24 cellular contexts compared by ENCODE assay signal in genomic region chr4:56628592-56628991, GRCh38. TPM values are rescaled to one million over a fixed set of nuclear protein-coding genes. Genes with fewer than 3 reads are reported as not detected.
DNase-seq lines count a peak whose midpoint lies in the region; ATAC-seq, FAIRE-seq and TF ChIP-seq lines count a peak whose summit lies in the region.
"Had no signal": no experiment of that assay in that cellular context is flagged by ENCODE, and none has a peak within 500 bp of the region (broad histone marks: within the 10 kb centered on the region; RNA-seq: fewer than 3 reads in every experiment).

No MANE protein-coding gene starts in this region.

- TF ChIP-seq RAD21 in HepG2 (CRISPR knock-in tag; IDR thresholded peaks at IDR 0.05) (no peak), K562 (CRISPR knock-in tag; conservative IDR thresholded peaks at IDR 0.05 in 1 of 2, IDR thresholded peaks at IDR 0.05 in 1 of 2) (no peak)

- H3K36me3 ChIP-seq in HepG2 (replicated peaks in 1 of 2; ENCODE audit: control insufficient read depth in 1 of 2, insufficient read depth in 2 of 2, low read length in 2 of 2) (no peaks in the 10 kb centered on the region), right lobe of liver (no peaks in the 10 kb centered on the region), K562 (ENCODE audit: control insufficient read depth, insufficient read depth, low read length) (no peaks in the 10 kb centered on the region), rectal smooth muscle tissue (ENCODE audit: control insufficient read depth, insufficient read depth, low read length) (no peaks in the 10 kb centered on the region)
- H3K36me3 ChIP-seq: BLaER1 had no signal

- H3K27ac ChIP-seq in HepG2 (ENCODE audit: extremely low read length, insufficient read depth, low read length) (no peak overlapping the region), right lobe of liver (no peak overlapping the region), K562 (ENCODE audit: extremely low read depth, low read depth, low read length) (no peak overlapping the region), rectal smooth muscle tissue (ENCODE audit: low read depth, low read length) (peak overlapping the region; percentile 84)
- H3K27ac ChIP-seq: 22Rv1, BLaER1, HL-60 had no signal

- no peak overlapping the region for H2AFZ ChIP-seq in HepG2 (ENCODE audit: low read length)
- H2AFZ ChIP-seq in K562 (ENCODE audit: low read depth, low read length), result no peak overlapping the region

- POLR2A ChIA-PET in HepG2 (lab: Yijun Ruan, JAX) (no interaction called here), K562 (lab: Yijun Ruan, JAX) (no interaction called here)

- DNase-seq in HepG2 (ENCODE audit: low spot score), result no peak
- DNase-seq in right lobe of liver, result no peak
- DNase-seq in K562 (ENCODE audit: extremely low read depth in 1 of 4, low spot score in 3 of 4), result no peak
- no peak for DNase-seq in type B pancreatic cell (ENCODE audit: extremely low spot score, unreplicated experiment)
- no peak for DNase-seq in ecto neural progenitor cell (ENCODE audit: low spot score)
- no peak for DNase-seq in HFFc6
- no peak for DNase-seq in UCSD-AML1 (lab: John Stamatoyannopoulos, UW; ENCODE audit: unreplicated experiment)
- DNase-seq: CD4-positive, alpha-beta memory T cell; DMS153; DMS79; GDM1; GOT3; H9 had no signal

- H3K9ac ChIP-seq in HepG2 (ENCODE audit: insufficient read depth, low read depth, low read length), result no peak overlapping the region
- no peak overlapping the region for H3K9ac ChIP-seq in K562 (ENCODE audit: insufficient read depth in 1 of 2, low read depth in 2 of 2, low read length in 2 of 2)
- no peak overlapping the region for H3K9ac ChIP-seq in rectal smooth muscle tissue (ENCODE audit: low read length)
- H3K9ac ChIP-seq: BLaER1 had no signal

- H3K4me1 Mint-ChIP-seq in type B pancreatic cell (ENCODE audit: unreplicated experiment), result no peaks in the 10 kb centered on the region
- H3K4me1 Mint-ChIP-seq in HFFc6 (ENCODE audit: low read depth), result peaks cover 8% of the 10 kb centered on the region
- H3K4me1 Mint-ChIP-seq: IgD-negative memory B cell had no signal

- H3K9me3 Mint-ChIP-seq in type B pancreatic cell (peaks cover 14% of the 10 kb centered on the region), HFFc6 (peaks cover 22% of the 10 kb centered on the region)

- H3K4me1 ChIP-seq in HepG2 (ENCODE audit: insufficient read depth, low read length) (no peaks in the 10 kb centered on the region), right lobe of liver (no peaks in the 10 kb centered on the region), K562 (replicated peaks in 1 of 2; ENCODE audit: control insufficient read depth in 2 of 2, insufficient read depth in 2 of 2, low read length in 2 of 2) (no peaks in the 10 kb centered on the region), rectal smooth muscle tissue (ENCODE audit: control insufficient read depth, insufficient read depth, low read length) (peaks cover 19% of the 10 kb centered on the region)
- H3K4me1 ChIP-seq: BLaER1 had no signal

- TF ChIP-seq POLR2A in HepG2 (IDR thresholded peaks at IDR 0.05; ENCODE audit: insufficient read depth in 1 of 2, low read depth in 2 of 2, low read length in 2 of 2) (no peak), right lobe of liver (IDR thresholded peaks at IDR 0.05) (no peak), K562 (conservative IDR thresholded peaks at IDR 0.05) (no peak)

- CTCF ChIA-PET in HepG2 (lab: Yijun Ruan, JAX; ENCODE audit: low intra/inter-chr PET ratio, low total read pairs) (no interaction called here), K562 (lab: Yijun Ruan, JAX; ENCODE audit: low intra/inter-chr PET ratio) (no interaction called here)

- H3K36me3 Mint-ChIP-seq in type B pancreatic cell, result no peaks in the 10 kb centered on the region
- H3K36me3 Mint-ChIP-seq in HFFc6 (ENCODE audit: low read depth), result peaks cover 13% of the 10 kb centered on the region
- H3K36me3 Mint-ChIP-seq: CD14-positive monocyte had no signal

- intact Hi-C loops in HepG2 (cut with micrococcal nuclease; ENCODE audit: unreplicated experiment) (no loop called here), right lobe of liver (cut with DNase I) (no loop called here), K562 (cut with micrococcal nuclease) (no loop called here)

- no peak overlapping the region for H3K4me2 ChIP-seq in HepG2 (ENCODE audit: low read depth, low read length)
- H3K4me2 ChIP-seq in K562 (ENCODE audit: insufficient read depth, low read length), result no peak overlapping the region
- H3K4me2 ChIP-seq: BLaER1 had no signal

- H3K9me3 ChIP-seq in HepG2 (ENCODE audit: low read length) (peaks cover 16% of the 10 kb centered on the region; the same call in 1 of the 2 replicates), right lobe of liver (no peaks in the 10 kb centered on the region), K562 (replicated peaks; ENCODE audit: control insufficient read depth, insufficient read depth, low read depth, low read length) (no peaks in the 10 kb centered on the region)

- whole genome bisulfite sequencing in HepG2 (ENCODE audit: low lambda C conversion rate), result 13% methylated on average over 1 of the region's 1 CpG
- WGBS in right lobe of liver (ENCODE audit: insufficient coverage, low coverage, low lambda C conversion rate, missing lambda C conversion rate), result 38% methylated on average over 1 of the region's 1 CpG
- WGBS in K562 (ENCODE audit: insufficient coverage, low coverage, missing lambda C conversion rate), result 0% methylated on average over 1 of the region's 1 CpG

- peak overlapping the region; percentile 77 for H3K27ac Mint-ChIP-seq in type B pancreatic cell
- no peak overlapping the region for H3K27ac Mint-ChIP-seq in HFFc6
- H3K27ac Mint-ChIP-seq: CD14-positive monocyte; CD4-positive, alpha-beta memory T cell; H9; IgD-negative memory B cell had no signal

- H3K4me3 ChIP-seq in HepG2 (replicated peaks in 1 of 3; ENCODE audit: insufficient read depth in 1 of 3, low read depth in 2 of 3, low read length in 3 of 3) (no peak overlapping the region), right lobe of liver (no peak overlapping the region), K562 (no peak overlapping the region), rectal smooth muscle tissue (ENCODE audit: low read length) (no peak overlapping the region)
- H3K4me3 ChIP-seq: BLaER1 had no signal

- TF ChIP-seq EP300 in HepG2 (IDR thresholded peaks at IDR 0.05; ENCODE audit: low read depth in 2 of 2, low read length in 2 of 2), result no peak
- TF ChIP-seq EP300 in HepG2 (CRISPR knock-in tag; IDR thresholded peaks at IDR 0.05; ENCODE audit: borderline replicate concordance), result no peak
- TF ChIP-seq EP300 in K562 (IDR thresholded peaks at IDR 0.05; ENCODE audit: low read length), result no peak

- H3K27me3 Mint-ChIP-seq in type B pancreatic cell (no peaks in the 10 kb centered on the region), HFFc6 (ENCODE audit: insufficient read depth) (peaks cover 17% of the 10 kb centered on the region)

- H4K20me1 ChIP-seq in HepG2 (ENCODE audit: insufficient read depth, low read length), result no peaks in the 10 kb centered on the region
- H4K20me1 ChIP-seq in K562 (replicated peaks; ENCODE audit: control insufficient read depth, insufficient read depth, low read length), result no peaks in the 10 kb centered on the region
- H4K20me1 ChIP-seq: BLaER1 had no signal

- H3K27me3 ChIP-seq in HepG2 (ENCODE audit: control insufficient read depth in 1 of 2, insufficient read depth in 2 of 2, low read length in 2 of 2), result no peaks in the 10 kb centered on the region
- no peaks in the 10 kb centered on the region for H3K27me3 ChIP-seq in right lobe of liver
- no peaks in the 10 kb centered on the region for H3K27me3 ChIP-seq in K562 (ENCODE audit: control insufficient read depth in 2 of 2, insufficient read depth in 2 of 2, low read length in 2 of 2)
- no peaks in the 10 kb centered on the region for H3K27me3 ChIP-seq in rectal smooth muscle tissue (ENCODE audit: control insufficient read depth, insufficient read depth, low read length)
- H3K27me3 ChIP-seq: BLaER1 had no signal

- H3K79me2 ChIP-seq in HepG2 (ENCODE audit: insufficient read depth, low read length), result no peaks in the 10 kb centered on the region
- H3K79me2 ChIP-seq in K562 (ENCODE audit: control insufficient read depth, insufficient read depth, low read length), result no peaks in the 10 kb centered on the region

- H3K9me1 ChIP-seq in K562 (ENCODE audit: control insufficient read depth, insufficient read depth, low read length), result no peaks in the 10 kb centered on the region

- TF ChIP-seq CTCF in HepG2 (CRISPR knock-in tag; IDR thresholded peaks at IDR 0.05) (no peak), right lobe of liver (IDR thresholded peaks at IDR 0.05) (no peak), K562 (IDR thresholded peaks at IDR 0.05 in 2 of 3, conservative IDR thresholded peaks at IDR 0.05 in 1 of 3; ENCODE audit: insufficient read depth in 2 of 3, low read depth in 1 of 3, low read length in 3 of 3) (no peak), type B pancreatic cell (conservative IDR thresholded peaks at IDR 0.05) (no peak), HFFc6 (IDR thresholded peaks at IDR 0.05) (no peak)

- BruUV-seq in HepG2 (replicated peaks; lab: Mats Ljungman, UMichigan), result no TSS peak
- no TSS peak for BruUV-seq in K562 (replicated peaks; lab: Mats Ljungman, UMichigan)

- ATAC-seq in HepG2 (no peak), right lobe of liver (no peak), K562 (no peak)

- FAIRE-seq in HepG2 (lab: Jason Lieb, UNC) (no peak), K562 (lab: Jason Lieb, UNC) (no peak)
- FAIRE-seq: GM12892, GM18507 had no signal

- in situ Hi-C loops in HepG2 (cut with HindIII; ENCODE audit: extremely low pct_ligation_motif_present, low pct_unique_long_range_greater_than_20kb) (no loop called here), K562 (cut with MboI) (no loop called here)

- H3K4me3 Mint-ChIP-seq in type B pancreatic cell (no peak overlapping the region), HFFc6 (no peak overlapping the region)
- H3K4me3 Mint-ChIP-seq: CD14-positive monocyte; CD4-positive, alpha-beta memory T cell; H9; IgD-negative memory B cell had no signal

RNA-seq across cellular contexts. Expression of gene HOPX, which starts 52.5 kb away (rescaled TPM):
- total RNA-seq in HepG2 (2016; rRNA removed; fragmentation: Illumina TruSeq; extraction: Trizol), result not detected in 2 replicates
- not detected in 2 replicates for total RNA-seq in HepG2 (2016; cell fraction: cytosol; rRNA removed; fragmentation: Illumina TruSeq; extraction: Trizol; ENCODE audit: low read depth)
- total RNA-seq in HepG2 (2016; cell fraction: insoluble cytoplasmic fraction; rRNA removed; fragmentation: Illumina TruSeq; extraction: Trizol), result not detected in 2 replicates
- not detected in 2 replicates for total RNA-seq in HepG2 (2016; cell fraction: membrane; rRNA removed; fragmentation: Illumina TruSeq; extraction: Trizol)
- not detected in 2 replicates for total RNA-seq in HepG2 (2016; cell fraction: nucleus; rRNA removed; fragmentation: Illumina TruSeq; extraction: Trizol)
- not detected in 2 replicates for polyA plus RNA-seq in HepG2 (2011; rRNA removed)
- polyA plus RNA-seq in HepG2 (2011; cell fraction: cytosol; rRNA removed), result not detected in 2 replicates
- not detected in 2 replicates for polyA plus RNA-seq in HepG2 (2011; cell fraction: nucleus; rRNA removed)
- polyA plus RNA-seq in HepG2 (2012), result not detected in 2 replicates
- polyA plus RNA-seq in HepG2 (2016; cell fraction: cytosol; fragmentation: Illumina TruSeq; extraction: Trizol; ENCODE audit: low read depth), result not detected in 2 replicates
- not detected in 2 replicates for polyA plus RNA-seq in HepG2 (2016; cell fraction: insoluble cytoplasmic fraction; fragmentation: Illumina TruSeq; extraction: Trizol; ENCODE audit: low read depth)
- polyA plus RNA-seq in HepG2 (2016; cell fraction: membrane; fragmentation: Illumina TruSeq; extraction: Trizol; ENCODE audit: low read depth), result not detected in 2 replicates
- not detected in 2 replicates for polyA plus RNA-seq in HepG2 (2016; cell fraction: nucleus; fragmentation: Illumina TruSeq; extraction: Trizol; ENCODE audit: insufficient read depth, low read depth)
- polyA minus RNA-seq in HepG2 (2011; rRNA and poly(A)+ RNA removed; ENCODE audit: low replicate concordance), result not detected in 2 replicates
- polyA minus RNA-seq in HepG2 (2011; cell fraction: cytosol; rRNA and poly(A)+ RNA removed), result not detected in 2 replicates
- not detected in 2 replicates for polyA minus RNA-seq in HepG2 (2011; cell fraction: nucleus; rRNA and poly(A)+ RNA removed)
- under 1 TPM in 3 of 6 experiments, not detected in 3; 0.27 to 0.80 (median 0.42) TPM for total RNA-seq in right lobe of liver
- total RNA-seq in K562 (2011; cell fraction: chromatin; rRNA removed; ENCODE audit: low replicate concordance), result not detected in 2 replicates
- total RNA-seq in K562 (2011; cell fraction: nucleolus; rRNA removed), result not detected in 2 replicates
- total RNA-seq in K562 (2011; cell fraction: nucleoplasm; rRNA removed), result not detected in 2 replicates
- total RNA-seq in K562 (2014; rRNA removed), result not detected in 2 replicates
- total RNA-seq in K562 (2014; rRNA removed; fragmentation: Illumina TruSeq; extraction: Trizol), result not detected in 2 replicates
- not detected in 2 replicates for total RNA-seq in K562 (2015; rRNA removed; fragmentation: Illumina TruSeq; extraction: Trizol)
- total RNA-seq in K562 (2021), result 0.24 and 0.27 TPM in 2 replicates
- not detected in 2 replicates for polyA plus RNA-seq in K562 (2011; rRNA removed)
- not detected in 2 replicates for polyA plus RNA-seq in K562 (2011; cell fraction: cytosol; rRNA removed)
- not detected in 2 replicates for polyA plus RNA-seq in K562 (2011; cell fraction: nucleus; rRNA removed)
- not detected in 2 replicates for polyA plus RNA-seq in K562 (2012)
- polyA plus RNA-seq in K562 (2014; fragmentation: Illumina TruSeq; extraction: Trizol), result not detected in 2 replicates
- polyA plus RNA-seq in K562 (2014; fragmentation: Nextera tagmentation; extraction: Ambion mirVana), result not detected
- not detected in 2 replicates for polyA plus RNA-seq in K562 (2014; rRNA removed)
- polyA minus RNA-seq in K562 (2011; rRNA and poly(A)+ RNA removed), result not detected in 2 replicates
- polyA minus RNA-seq in K562 (2011; cell fraction: cytosol; rRNA and poly(A)+ RNA removed), result not detected in 2 replicates
- not detected in 2 replicates for polyA minus RNA-seq in K562 (2011; cell fraction: nucleus; rRNA and poly(A)+ RNA removed)
- 42.1 and 136 TPM in 2 replicates for total RNA-seq in type B pancreatic cell (ENCODE audit: low replicate concordance)
- total RNA-seq in HFFc6 (2021; fragmentation: NEBNext Ultra II Directional; extraction: Animal tissue kit (Norgen Biotek cat#: 25700)), result not detected
- total RNA-seq: A673, Daoy, H9, HT1080 had no signal

Comparison
In these comparisons a context has a peak if more than half of its experiments do, and no peak if none do; other contexts are left out.
1. RNA of gene HOPX, which starts 52.5 kb away (total RNA-seq): 42.1 to 136 TPM in type B pancreatic cell; 0.27 to 0.80 TPM in right lobe of liver, not detected in HepG2, 0.24 to 0.27 TPM in K562 and not detected in HFFc6; every median in the first group is over 10 times any median in the second.
2. Of the 241 proteins assayed by ChIP-seq in both HepG2 and K562: peak only in HepG2: none; only in K562: MAFG; in both: MAFF and MAFK; in neither: 238.